In genomic region chr3:5023777-5024346, GRCh38 we compare ENCODE assay signal across 9 cellular contexts. TPM values are rescaled to one million over a fixed set of nuclear protein-coding genes. Genes with fewer than 3 reads are reported as not detected.
DNase-seq lines count a peak whose midpoint lies in the region; ATAC-seq, FAIRE-seq and TF ChIP-seq lines count a peak whose summit lies in the region.
"Had no signal": no experiment of that assay in that cellular context is flagged by ENCODE, and none has a peak within 500 bp of the region (broad histone marks: within the 10 kb centered on the region; RNA-seq: fewer than 3 reads in every experiment).

No MANE protein-coding gene starts in this region.

- H3K27me3 Mint-ChIP-seq in activated CD8-positive, alpha-beta T cell treated with anti-CD3 and anti-CD28 coated beads for 36 hours, result no peaks in the 10 kb centered on the region
- H3K27me3 Mint-ChIP-seq in activated CD8-positive, alpha-beta T cell treated with anti-CD3 and anti-CD28 coated beads, Interleukin-2, amount 10 ng/mL, durations not matched to agents 7 days and 5 days (ENCODE audit: low read depth), result no peaks in the 10 kb centered on the region

- H3K9me3 ChIP-seq in ascending aorta (no peaks in the 10 kb centered on the region), kidney (ENCODE audit: control insufficient read depth in 1 of 2, low read length in 2 of 2) (no peaks in the 10 kb centered on the region), subcutaneous abdominal adipose tissue (ENCODE audit: control insufficient read depth in 5 of 5, low read length in 5 of 5) (no peaks in the 10 kb centered on the region)

- intact Hi-C loops in activated CD8-positive, alpha-beta T cell treated with anti-CD3 and anti-CD28 coated beads for 36 hours (cut with micrococcal nuclease), result loop anchor here (5.0 kb wide), 2 partner anchors 42 to 177 kb away; no protein-coding TSS in a partner anchor
- intact Hi-C loops in ascending aorta (cut with DNase I) (loop anchor here (2.0 to 10.0 kb wide), 3 partner anchors 29 to 439 kb away; no protein-coding TSS in a partner anchor), kidney (cut with DNase I) (no loop called here)

- POLR2A ChIA-PET in activated CD8-positive, alpha-beta T cell treated with anti-CD3 and anti-CD28 coated beads for 36 hours (lab: Charles Lee), result interaction anchor here (0.7 to 17.9 kb wide), 9 partner anchors 13 to 312 kb away, joined by 3 to 276 read pairs (median 4); partner anchors contain the start of gene BHLHE40
- POLR2A ChIA-PET in activated CD8-positive, alpha-beta T cell treated with anti-CD3 and anti-CD28 coated beads, Interleukin-2, amount 10 ng/mL, durations not matched to agents 7 days and 5 days (lab: Charles Lee), result interaction anchor here (24.9 kb wide), 1 partner anchor 42 kb away, joined by 450 read pairs; the partner anchor contains the start of gene BHLHE40

- no peaks in the 10 kb centered on the region for H3K36me3 Mint-ChIP-seq in activated CD8-positive, alpha-beta T cell treated with anti-CD3 and anti-CD28 coated beads for 36 hours (ENCODE audit: low read depth)
- no peaks in the 10 kb centered on the region for H3K36me3 Mint-ChIP-seq in activated CD8-positive, alpha-beta T cell treated with anti-CD3 and anti-CD28 coated beads, Interleukin-2, amount 10 ng/mL, durations not matched to agents 7 days and 5 days (ENCODE audit: low read depth)

- H3K27me3 ChIP-seq in ascending aorta, result no peaks in the 10 kb centered on the region
- peaks cover 0 to 3% (median 0%) of the 10 kb centered on the region in 5 donors for H3K27me3 ChIP-seq in subcutaneous abdominal adipose tissue (ENCODE audit: control insufficient read depth in 5 of 5, insufficient read depth in 4 of 5, low read length in 5 of 5)

- H3K27ac ChIP-seq in ascending aorta, result peak overlapping the region; percentile 88 to 94
- peak overlapping the region; percentile 54 to 63 for H3K27ac ChIP-seq in kidney (ENCODE audit: low read depth in 2 of 2, low read length in 2 of 2)
- peak overlapping the region; percentile 39 for H3K27ac ChIP-seq in subcutaneous abdominal adipose tissue (ENCODE audit: low read depth, low read length)
- H3K27ac ChIP-seq: WERI-Rb-1 had no signal

- H3K36me3 ChIP-seq in ascending aorta, result no peaks in the 10 kb centered on the region
- no peaks in the 10 kb centered on the region for H3K36me3 ChIP-seq in kidney (ENCODE audit: control insufficient read depth in 1 of 2, insufficient read depth in 2 of 2, low read length in 2 of 2)
- no peaks in the 10 kb centered on the region for H3K36me3 ChIP-seq in subcutaneous abdominal adipose tissue (ENCODE audit: control insufficient read depth in 5 of 5, insufficient read depth in 5 of 5, low read length in 5 of 5)
- H3K36me3 ChIP-seq: WERI-Rb-1 had no signal

- peaks cover 69% of the 10 kb centered on the region for H3K4me1 Mint-ChIP-seq in activated CD8-positive, alpha-beta T cell treated with anti-CD3 and anti-CD28 coated beads for 36 hours (ENCODE audit: low read depth)
- H3K4me1 Mint-ChIP-seq in activated CD8-positive, alpha-beta T cell treated with anti-CD3 and anti-CD28 coated beads, Interleukin-2, amount 10 ng/mL, durations not matched to agents 7 days and 5 days (ENCODE audit: low read depth), result peaks cover 66% of the 10 kb centered on the region

- DNase-seq in activated CD8-positive, alpha-beta T cell treated with anti-CD3 and anti-CD28 coated beads for 36 hours, result no peak
- no peak for DNase-seq in activated CD8-positive, alpha-beta T cell treated with anti-CD3 and anti-CD28 coated beads, Interleukin-2, amount 10 ng/mL, durations not matched to agents 7 days and 5 days
- DNase-seq in ascending aorta (ENCODE audit: low spot score in 2 of 2) (no peak), kidney (no peak), NCI-H510A (lab: John Stamatoyannopoulos, UW) (no peak), NCI-H748 treated with DMSO at 0.1 percent for 48 hours (lab: John Stamatoyannopoulos, UW) (no peak), NCI-H2171 treated with DMSO at 0.1 percent for 48 hours (lab: John Stamatoyannopoulos, UW) (no peak)
- DNase-seq: WERI-Rb-1 had no signal

- no peak for FAIRE-seq in kidney (lab: Jason Lieb, UNC)

- H3K27ac Mint-ChIP-seq in activated CD8-positive, alpha-beta T cell treated with anti-CD3 and anti-CD28 coated beads for 36 hours, result peak overlapping the region; percentile 23
- H3K27ac Mint-ChIP-seq in activated CD8-positive, alpha-beta T cell treated with anti-CD3 and anti-CD28 coated beads, Interleukin-2, amount 10 ng/mL, durations not matched to agents 7 days and 5 days, result no peak overlapping the region

- H3K9ac ChIP-seq in kidney (ENCODE audit: low read length in 2 of 2), result peak overlapping the region in 1 of 2 donors; percentile 47
- no peak overlapping the region for H3K9ac ChIP-seq in subcutaneous abdominal adipose tissue (ENCODE audit: low read length in 5 of 5)

- no peaks in the 10 kb centered on the region for H3K9me3 Mint-ChIP-seq in activated CD8-positive, alpha-beta T cell treated with anti-CD3 and anti-CD28 coated beads for 36 hours
- no peaks in the 10 kb centered on the region for H3K9me3 Mint-ChIP-seq in activated CD8-positive, alpha-beta T cell treated with anti-CD3 and anti-CD28 coated beads, Interleukin-2, amount 10 ng/mL, durations not matched to agents 7 days and 5 days (ENCODE audit: insufficient read depth)

- H3K4me1 ChIP-seq in ascending aorta (peaks cover 0 to 21% of the 10 kb centered on the region in 2 donors), kidney (ENCODE audit: control insufficient read depth in 1 of 2, insufficient read depth in 1 of 2, low read depth in 1 of 2, low read length in 2 of 2) (no peaks in the 10 kb centered on the region), subcutaneous abdominal adipose tissue (ENCODE audit: control insufficient read depth in 5 of 5, insufficient read depth in 5 of 5, low read length in 5 of 5) (peaks cover 4 to 12% (median 7%) of the 10 kb centered on the region in 5 donors)

- CTCF ChIA-PET in activated CD8-positive, alpha-beta T cell treated with anti-CD3 and anti-CD28 coated beads for 36 hours (lab: Charles Lee), result interaction anchor here (0.8 to 8.1 kb wide), 7 partner anchors 11 to 312 kb away, joined by 3 to 110 read pairs (median 4); partner anchors contain the start of gene BHLHE40
- CTCF ChIA-PET in activated CD8-positive, alpha-beta T cell treated with anti-CD3 and anti-CD28 coated beads, Interleukin-2, amount 10 ng/mL, durations not matched to agents 7 days and 5 days (lab: Charles Lee), result interaction anchor here (0.7 to 10.7 kb wide), 8 partner anchors 9 to 313 kb away, joined by 3 to 123 read pairs (median 6); partner anchors contain the start of gene BHLHE40

- TF ChIP-seq CTCF in activated CD8-positive, alpha-beta T cell treated with anti-CD3 and anti-CD28 coated beads for 36 hours (IDR thresholded peaks at IDR 0.05), result no peak
- TF ChIP-seq CTCF in ascending aorta (IDR thresholded peaks at IDR 0.05), result no peak
- TF ChIP-seq CTCF in kidney (IDR thresholded peaks at IDR 0.05; ENCODE audit: borderline replicate concordance, extremely low read depth, insufficient read depth), result no peak

- H3K4me3 Mint-ChIP-seq in activated CD8-positive, alpha-beta T cell treated with anti-CD3 and anti-CD28 coated beads for 36 hours, result no peak overlapping the region
- no peak overlapping the region for H3K4me3 Mint-ChIP-seq in activated CD8-positive, alpha-beta T cell treated with anti-CD3 and anti-CD28 coated beads, Interleukin-2, amount 10 ng/mL, durations not matched to agents 7 days and 5 days

- no peak for ATAC-seq in activated CD8-positive, alpha-beta T cell treated with anti-CD3 and anti-CD28 coated beads for 36 hours
- ATAC-seq in activated CD8-positive, alpha-beta T cell treated with anti-CD3 and anti-CD28 coated beads, Interleukin-2, amount 10 ng/mL, durations not matched to agents 7 days and 5 days, result no peak

- H3K4me3 ChIP-seq in ascending aorta, result no peak overlapping the region
- H3K4me3 ChIP-seq in kidney (ENCODE audit: low read length in 2 of 2), result no peak overlapping the region
- H3K4me3 ChIP-seq in subcutaneous abdominal adipose tissue (ENCODE audit: low read depth in 1 of 5, low read length in 5 of 5), result no peak overlapping the region

RNA-seq across cellular contexts. Expression of gene BHLHE40, which starts 44.6 kb away (rescaled TPM):
- 100 to 1,000 TPM; 456 to 470 TPM for total RNA-seq in activated CD8-positive, alpha-beta T cell treated with anti-CD3 and anti-CD28 coated beads for 36 hours
- total RNA-seq in activated CD8-positive, alpha-beta T cell treated with anti-CD3 and anti-CD28 coated beads, Interleukin-2, amount 10 ng/mL, durations not matched to agents 7 days and 5 days, result 100 to 1,000 TPM; 209 to 219 TPM
- total RNA-seq in ascending aorta (52.2 TPM), kidney (147 TPM)
- polyA plus RNA-seq in kidney (ENCODE audit: insufficient read depth, low read depth, low replicate concordance), result 39.4 TPM

Comparison
In these comparisons a context has a peak if more than half of its experiments do, and no peak if none do; other contexts are left out.
1. H3K27ac ChIP-seq: peak in every context shown above with its lines; median percentile 91 in ascending aorta; 58 in kidney; 39 in subcutaneous abdominal adipose tissue.